In the genomic region with DNA sequence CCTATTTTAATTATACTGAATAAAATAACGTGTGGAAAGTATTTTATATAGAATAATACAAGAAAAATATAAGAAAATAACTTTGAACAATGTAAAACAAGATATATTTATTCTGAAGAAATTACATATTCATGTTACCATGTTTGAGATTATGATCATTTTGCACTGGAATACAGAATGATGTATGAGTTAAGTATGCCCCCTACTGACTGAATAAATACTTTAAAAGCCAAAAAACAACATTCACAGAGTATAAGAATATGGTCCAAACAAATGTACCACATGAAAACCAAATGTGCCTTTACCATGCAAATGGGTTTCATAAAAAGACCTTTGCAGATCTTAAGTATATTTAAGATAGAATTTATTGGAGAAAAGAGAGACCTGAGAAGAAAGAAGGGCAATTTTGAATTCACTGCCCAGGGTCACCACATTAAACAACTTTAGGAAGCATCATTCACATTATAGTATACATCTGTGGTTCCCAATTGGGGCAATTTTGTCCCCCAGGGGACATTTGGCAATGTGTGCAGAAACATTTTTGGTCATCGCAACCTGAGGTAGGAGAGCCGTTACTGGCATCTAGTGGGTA, we compare ENCODE assay signal across 8 cellular contexts.
DNase-seq lines count a peak whose midpoint lies in the region; ATAC-seq, FAIRE-seq and TF ChIP-seq lines count a peak whose summit lies in the region.

No MANE protein-coding gene starts in this region.

- DNase-seq in CD1c-positive myeloid dendritic cell (ENCODE audit: extremely low spot score) (peak; percentile 34), GM20000 (ENCODE audit: low spot score) (peak; percentile 13), SK-N-SH (peak; percentile 27), iris pigment epithelial cell (ENCODE audit: low read depth) (peak; percentile 11), HTR-8/SVneo (ENCODE audit: insufficient read length, low spot score) (no peak), hypothalamus (lab: John Stamatoyannopoulos, UW) (no peak)
- no peak for DNase-seq in activated T-helper 1 cell treated with anti-CD3 and anti-CD28 coated beads, Interleukin-12 subunit alpha, Interleukin-12 subunit beta, Interleukin-2, Interleukin-4 antibody, amounts not matched to agents 30 ng/mL and 10 ng/mL and 1 ng/mL, durations not matched to agents 14 hours and 24 hours and 36 hours (ENCODE audit: low spot score)

- TF ChIP-seq CTCF in GM20000 (IDR thresholded peaks at IDR 0.05; ENCODE audit: extremely low read depth, missing control alignments) = no peak
- TF ChIP-seq CTCF in SK-N-SH (IDR thresholded peaks at IDR 0.05) = peak; percentile 65

- H3K36me3 ChIP-seq in SK-N-SH (replicated peaks in 1 of 2; ENCODE audit: control insufficient read depth in 1 of 2, insufficient read depth in 2 of 2, low read length in 1 of 2) = peaks cover 6 to 21% of the 10 kb centered on the region in 2 experiments

- H4K20me1 ChIP-seq in SK-N-SH (ENCODE audit: insufficient read depth) = no peaks in the 10 kb centered on the region

- no peaks in the 10 kb centered on the region for H3K9me2 ChIP-seq in SK-N-SH

- H3K9me3 Mint-ChIP-seq in activated T-helper 1 cell treated with anti-CD3 and anti-CD28 coated beads, Interleukin-12 subunit alpha, Interleukin-12 subunit beta, Interleukin-2, Interleukin-4 antibody, amounts not matched to agents 30 ng/mL and 10 ng/mL and 1 ng/mL, durations not matched to agents 14 hours and 24 hours and 36 hours = peaks cover 6% of the 10 kb centered on the region

- H3K27ac ChIP-seq in SK-N-SH (ENCODE audit: low read depth in 2 of 2, low read length in 1 of 2) = no peak overlapping the region

- no peak for FAIRE-seq in HTR-8/SVneo (lab: Jason Lieb, UNC)

- intact Hi-C loops in activated T-helper 1 cell treated with anti-CD3 and anti-CD28 coated beads, Interleukin-12 subunit alpha, Interleukin-12 subunit beta, Interleukin-2, Interleukin-4 antibody, amounts not matched to agents 30 ng/mL and 10 ng/mL and 1 ng/mL, durations not matched to agents 14 hours and 24 hours and 36 hours (cut with micrococcal nuclease) = loop anchor here (1.0 to 10.0 kb wide), 8 partner anchors 38 to 1338 kb away; partner anchors contain the start of genes BTBD8, CDC7, GLMN and RPAP2

- H3K4me3 ChIP-seq in SK-N-SH (ENCODE audit: low read depth in 2 of 2, low read length in 1 of 2) = no peak overlapping the region

- H3K27me3 ChIP-seq in SK-N-SH (ENCODE audit: insufficient read depth) = no peaks in the 10 kb centered on the region

- peaks cover 2% of the 10 kb centered on the region for H3K36me3 Mint-ChIP-seq in activated T-helper 1 cell treated with anti-CD3 and anti-CD28 coated beads, Interleukin-12 subunit alpha, Interleukin-12 subunit beta, Interleukin-2, Interleukin-4 antibody, amounts not matched to agents 30 ng/mL and 10 ng/mL and 1 ng/mL, durations not matched to agents 14 hours and 24 hours and 36 hours (ENCODE audit: low read depth)

- peak; percentile 69 for TF ChIP-seq RAD21 in SK-N-SH (IDR thresholded peaks at IDR 0.05; ENCODE audit: low read length)

- H3K9ac ChIP-seq in SK-N-SH = no peak overlapping the region

- H3K27ac Mint-ChIP-seq in activated T-helper 1 cell treated with anti-CD3 and anti-CD28 coated beads, Interleukin-12 subunit alpha, Interleukin-12 subunit beta, Interleukin-2, Interleukin-4 antibody, amounts not matched to agents 30 ng/mL and 10 ng/mL and 1 ng/mL, durations not matched to agents 14 hours and 24 hours and 36 hours = no peak overlapping the region

- CTCF ChIA-PET in SK-N-SH (lab: Yijun Ruan, JAX) = interaction anchor here (0.6 to 1.7 kb wide), 4 partner anchors 110 to 626 kb away, joined by 3 to 13 read pairs (median 7); no protein-coding TSS in a partner anchor

- H3F3A ChIP-seq in SK-N-SH (replicated peaks; ENCODE audit: insufficient read depth) = peaks cover 4% of the 10 kb centered on the region

- TF ChIP-seq EP300 in SK-N-SH (IDR thresholded peaks at IDR 0.05; ENCODE audit: borderline replicate concordance in 1 of 2, low read depth in 1 of 2, low read length in 1 of 2) = no peak

- ATAC-seq in GM19455 (IDR thresholded peaks at IDR 0.05; ENCODE audit: unreplicated experiment) = no peak

- no peak overlapping the region for H3K4me2 ChIP-seq in SK-N-SH

- WGBS in SK-N-SH (ENCODE audit: low lambda C conversion rate) = 75% methylated on average over 3 of the region's 3 CpGs

- no peak overlapping the region for H3K4me3 Mint-ChIP-seq in activated T-helper 1 cell treated with anti-CD3 and anti-CD28 coated beads, Interleukin-12 subunit alpha, Interleukin-12 subunit beta, Interleukin-2, Interleukin-4 antibody, amounts not matched to agents 30 ng/mL and 10 ng/mL and 1 ng/mL, durations not matched to agents 14 hours and 24 hours and 36 hours

- H2AFZ ChIP-seq in SK-N-SH (ENCODE audit: low read depth) = no peak overlapping the region

- no peaks in the 10 kb centered on the region; a peak in 1 of 4 replicates for H3K4me1 ChIP-seq in SK-N-SH (ENCODE audit: control insufficient read depth in 1 of 2, insufficient read depth in 2 of 2, low read depth in 1 of 2, low read length in 1 of 2)

- no peaks in the 10 kb centered on the region for H3K79me2 ChIP-seq in SK-N-SH (ENCODE audit: insufficient read depth)

- POLR2A ChIA-PET in SK-N-SH (lab: Yijun Ruan, JAX) = no interaction called here

- no peaks in the 10 kb centered on the region for H3K4me1 Mint-ChIP-seq in activated T-helper 1 cell treated with anti-CD3 and anti-CD28 coated beads, Interleukin-12 subunit alpha, Interleukin-12 subunit beta, Interleukin-2, Interleukin-4 antibody, amounts not matched to agents 30 ng/mL and 10 ng/mL and 1 ng/mL, durations not matched to agents 14 hours and 24 hours and 36 hours (ENCODE audit: low read depth)

- peaks cover 9% of the 10 kb centered on the region for H3K27me3 Mint-ChIP-seq in activated T-helper 1 cell treated with anti-CD3 and anti-CD28 coated beads, Interleukin-12 subunit alpha, Interleukin-12 subunit beta, Interleukin-2, Interleukin-4 antibody, amounts not matched to agents 30 ng/mL and 10 ng/mL and 1 ng/mL, durations not matched to agents 14 hours and 24 hours and 36 hours (ENCODE audit: insufficient read depth)

- H3K9me3 ChIP-seq in SK-N-SH = no peaks in the 10 kb centered on the region

TF ChIP-seq in SK-N-SH, 30 proteins besides CTCF, POLR2A, EP300 and RAD21 (continues in another document):
- TF ChIP-seq, protein P1, sequence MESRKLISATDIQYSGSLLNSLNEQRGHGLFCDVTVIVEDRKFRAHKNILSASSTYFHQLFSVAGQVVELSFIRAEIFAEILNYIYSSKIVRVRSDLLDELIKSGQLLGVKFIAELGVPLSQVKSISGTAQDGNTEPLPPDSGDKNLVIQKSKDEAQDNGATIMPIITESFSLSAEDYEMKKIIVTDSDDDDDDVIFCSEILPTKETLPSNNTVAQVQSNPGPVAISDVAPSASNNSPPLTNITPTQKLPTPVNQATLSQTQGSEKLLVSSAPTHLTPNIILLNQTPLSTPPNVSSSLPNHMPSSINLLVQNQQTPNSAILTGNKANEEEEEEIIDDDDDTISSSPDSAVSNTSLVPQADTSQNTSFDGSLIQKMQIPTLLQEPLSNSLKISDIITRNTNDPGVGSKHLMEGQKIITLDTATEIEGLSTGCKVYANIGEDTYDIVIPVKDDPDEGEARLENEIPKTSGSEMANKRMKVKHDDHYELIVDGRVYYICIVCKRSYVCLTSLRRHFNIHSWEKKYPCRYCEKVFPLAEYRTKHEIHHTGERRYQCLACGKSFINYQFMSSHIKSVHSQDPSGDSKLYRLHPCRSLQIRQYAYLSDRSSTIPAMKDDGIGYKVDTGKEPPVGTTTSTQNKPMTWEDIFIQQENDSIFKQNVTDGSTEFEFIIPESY (IDR thresholded peaks at IDR 0.05; ENCODE audit: borderline replicate concordance, low read depth) = no peak
- TF ChIP-seq, protein P2, sequence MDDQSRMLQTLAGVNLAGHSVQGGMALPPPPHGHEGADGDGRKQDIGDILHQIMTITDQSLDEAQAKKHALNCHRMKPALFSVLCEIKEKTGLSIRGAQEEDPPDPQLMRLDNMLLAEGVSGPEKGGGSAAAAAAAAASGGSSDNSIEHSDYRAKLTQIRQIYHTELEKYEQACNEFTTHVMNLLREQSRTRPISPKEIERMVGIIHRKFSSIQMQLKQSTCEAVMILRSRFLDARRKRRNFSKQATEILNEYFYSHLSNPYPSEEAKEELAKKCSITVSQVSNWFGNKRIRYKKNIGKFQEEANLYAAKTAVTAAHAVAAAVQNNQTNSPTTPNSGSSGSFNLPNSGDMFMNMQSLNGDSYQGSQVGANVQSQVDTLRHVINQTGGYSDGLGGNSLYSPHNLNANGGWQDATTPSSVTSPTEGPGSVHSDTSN (IDR thresholded peaks at IDR 0.05) = no peak
- TF ChIP-seq RCOR1 (IDR thresholded peaks at IDR 0.05; ENCODE audit: low read length) (no peak), REST (IDR thresholded peaks at IDR 0.05; ENCODE audit: low read depth, low read length) (no peak), GATA2 (CRISPR knock-in tag; IDR thresholded peaks at IDR 0.05) (peak; percentile 34), MAX (IDR thresholded peaks at IDR 0.05; ENCODE audit: low read depth) (no peak), SMC3 (IDR thresholded peaks at IDR 0.05; ENCODE audit: low read depth, low read length) (peak; percentile 38)

Comparison
In these comparisons a context has a peak if more than half of its experiments do, and no peak if none do; other contexts are left out.
1. DNase-seq: peak in CD1c-positive myeloid dendritic cell (single experiment), GM20000 (single experiment), SK-N-SH (single experiment) and iris pigment epithelial cell (single experiment); none in HTR-8/SVneo (single experiment), activated T-helper 1 cell treated with anti-CD3 and anti-CD28 coated beads, Interleukin-12 subunit alpha, Interleukin-12 subunit beta, Interleukin-2, Interleukin-4 antibody, amounts not matched to agents 30 ng/mL and 10 ng/mL and 1 ng/mL, durations not matched to agents 14 hours and 24 hours and 36 hours (single experiment) and hypothalamus (0 of 51).